Comparison of ENCODE assay signal across 24 cellular contexts in the genomic region with DNA sequence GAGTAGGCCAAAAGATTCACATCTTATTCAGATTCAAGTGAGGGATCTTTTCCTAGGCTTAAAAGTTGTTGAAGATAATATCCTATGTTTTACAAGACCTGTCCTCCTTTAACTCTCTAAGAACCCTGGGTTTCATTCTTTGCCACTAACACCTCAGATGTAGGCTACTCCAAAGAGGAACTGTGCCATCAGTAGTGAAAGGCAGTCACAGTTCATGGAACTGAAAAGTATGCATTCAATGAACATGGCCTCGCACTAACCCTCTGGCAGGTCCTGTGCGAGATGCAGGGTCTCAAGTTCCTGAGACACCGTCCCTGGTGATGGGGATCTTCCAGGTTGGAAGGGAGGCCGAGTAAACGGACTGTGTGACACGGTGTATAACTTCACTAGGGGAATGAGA. TPM values are rescaled to one million over a fixed set of nuclear protein-coding genes. Genes with fewer than 3 reads are reported as not detected.
DNase-seq lines count a peak whose midpoint lies in the region; ATAC-seq and FAIRE-seq lines count a peak whose summit lies in the region.
"Had no signal": no experiment of that assay in that cellular context is flagged by ENCODE, and none has a peak within 500 bp of the region (broad histone marks: within the 10 kb centered on the region; RNA-seq: fewer than 3 reads in every experiment).

No MANE protein-coding gene starts in this region.

- no peaks in the 10 kb centered on the region for H3K36me3 Mint-ChIP-seq in stimulated activated naive B cell treated with anti-CD40 and anti-IgM and Interleukin-4, amounts not matched to agents 10 μg/mL and 1 μg/mL and 100 μg/mL, for 72 hours
- no peaks in the 10 kb centered on the region for H3K36me3 Mint-ChIP-seq in CD8-positive, alpha-beta memory T cell

- POLR2A ChIA-PET in CD8-positive, alpha-beta memory T cell (lab: Charles Lee): no interaction called here

- peaks cover 33% of the 10 kb centered on the region for H3K4me1 ChIP-seq in CD8-positive, alpha-beta memory T cell (ENCODE audit: insufficient read depth, low read length)
- H3K4me1 ChIP-seq: HAP-1 had no signal

- H3K36me3 ChIP-seq in CD8-positive, alpha-beta memory T cell (ENCODE audit: insufficient read depth, low read length): no peaks in the 10 kb centered on the region
- H3K36me3 ChIP-seq: BLaER1 treated with 17β-estradiol and CSF1 and Interleukin-3, amounts not matched to agents 10 nM and 100 nM; HAP-1 had no signal

- no peak overlapping the region for H3K4me3 Mint-ChIP-seq in stimulated activated naive B cell treated with anti-CD40 and anti-IgM and Interleukin-4, amounts not matched to agents 10 μg/mL and 1 μg/mL and 100 μg/mL, for 72 hours
- H3K4me3 Mint-ChIP-seq in CD8-positive, alpha-beta memory T cell: no peak overlapping the region
- H3K4me3 Mint-ChIP-seq: CD4-positive, alpha-beta memory T cell; GM23338 had no signal

- H3K9me3 Mint-ChIP-seq in stimulated activated naive B cell treated with anti-CD40 and anti-IgM and Interleukin-4, amounts not matched to agents 10 μg/mL and 1 μg/mL and 100 μg/mL, for 72 hours: peaks cover 0 to 1% of the 10 kb centered on the region in 2 donors
- H3K9me3 Mint-ChIP-seq in CD8-positive, alpha-beta memory T cell: peaks cover 0 to 5% (median 3%) of the 10 kb centered on the region in 5 donors

- no peak overlapping the region for H3K4me3 ChIP-seq in CD8-positive, alpha-beta memory T cell (ENCODE audit: low read length)
- H3K4me3 ChIP-seq: BLaER1 treated with 17β-estradiol and CSF1 and Interleukin-3, amounts not matched to agents 10 nM and 100 nM; GM23338; HAP-1 had no signal

- no peaks in the 10 kb centered on the region for H3K9me3 ChIP-seq in CD8-positive, alpha-beta memory T cell (ENCODE audit: low read length)
- H3K9me3 ChIP-seq: HAP-1, SK-N-SH had no signal

- no peaks in the 10 kb centered on the region for H3K4me1 Mint-ChIP-seq in stimulated activated naive B cell treated with anti-CD40 and anti-IgM and Interleukin-4, amounts not matched to agents 10 μg/mL and 1 μg/mL and 100 μg/mL, for 72 hours
- peaks cover 8 to 32% (median 24%) of the 10 kb centered on the region in 3 donors for H3K4me1 Mint-ChIP-seq in CD8-positive, alpha-beta memory T cell
- H3K4me1 Mint-ChIP-seq: GM23338 had no signal

- H3K27ac ChIP-seq in CD8-positive, alpha-beta memory T cell (ENCODE audit: low read depth, low read length): no peak overlapping the region
- H3K27ac ChIP-seq: BLaER1 treated with 17β-estradiol and CSF1 and Interleukin-3, amounts not matched to agents 10 nM and 100 nM had no signal

- H3K27me3 Mint-ChIP-seq in stimulated activated naive B cell treated with anti-CD40 and anti-IgM and Interleukin-4, amounts not matched to agents 10 μg/mL and 1 μg/mL and 100 μg/mL, for 72 hours: peaks cover 17 to 23% of the 10 kb centered on the region in 2 donors
- H3K27me3 Mint-ChIP-seq in CD8-positive, alpha-beta memory T cell: peaks cover 3 to 7% of the 10 kb centered on the region in 2 donors

- DNase-seq in GM18507 (ENCODE audit: extremely low spot score, insufficient read length, low read depth) (no peak), left lobe of liver (ENCODE audit: low spot score) (no peak)
- no peak for DNase-seq in stimulated activated naive B cell treated with anti-CD40 and anti-IgM and Interleukin-4, amounts not matched to agents 10 μg/mL and 1 μg/mL and 100 μg/mL, for 72 hours
- DNase-seq in CD8-positive, alpha-beta memory T cell: no peak
- DNase-seq: CD4-positive, alpha-beta memory T cell; DND-41; Kasumi-1; NCI-H1694; NCI-H2081; NCI-H2171 treated with DMSO at 0.1 percent for 48 hours; NCI-H524 treated with DMSO at 0.1 percent for 48 hours; NCI-H82; SIG-M5; SK-N-SH had no signal

- no peak overlapping the region for H3K27ac Mint-ChIP-seq in stimulated activated naive B cell treated with anti-CD40 and anti-IgM and Interleukin-4, amounts not matched to agents 10 μg/mL and 1 μg/mL and 100 μg/mL, for 72 hours
- H3K27ac Mint-ChIP-seq in CD8-positive, alpha-beta memory T cell: no peak overlapping the region
- H3K27ac Mint-ChIP-seq: CD4-positive, alpha-beta memory T cell; GM23338 had no signal

- FAIRE-seq in GM18507 (lab: Jason Lieb, UNC): peak; percentile 79

- ATAC-seq in GM21423 (IDR thresholded peaks at IDR 0.05; ENCODE audit: unreplicated experiment): peak; percentile 49
- peak; percentile 70 for ATAC-seq in HG03342 (IDR thresholded peaks at IDR 0.05; ENCODE audit: unreplicated experiment)
- peak; percentile 68 to 80 for ATAC-seq in stimulated activated naive B cell treated with anti-CD40 and anti-IgM and Interleukin-4, amounts not matched to agents 10 μg/mL and 1 μg/mL and 100 μg/mL, for 72 hours (replicated peaks)
- no peak for ATAC-seq in GM18873 (IDR thresholded peaks at IDR 0.05; ENCODE audit: low FRiP score, unreplicated experiment)
- no peak for ATAC-seq in left lobe of liver
- ATAC-seq in GM19452 (IDR thresholded peaks at IDR 0.05; ENCODE audit: unreplicated experiment): no peak
- ATAC-seq: GM23338, Panc1 had no signal

- CTCF ChIA-PET in CD8-positive, alpha-beta memory T cell (lab: Charles Lee): no interaction called here

- H3K27me3 ChIP-seq in CD8-positive, alpha-beta memory T cell (ENCODE audit: insufficient read depth, low read length, poor library complexity, severe bottlenecking): no peaks in the 10 kb centered on the region
- H3K27me3 ChIP-seq: BLaER1 treated with 17β-estradiol and CSF1 and Interleukin-3, amounts not matched to agents 10 nM and 100 nM had no signal

RNA-seq across cellular contexts. Expression of a gene that starts 4.3 kb away (rescaled TPM):
- not detected for total RNA-seq in CD8-positive, alpha-beta memory T cell
- polyA plus RNA-seq in CD8-positive, alpha-beta memory T cell: not detected
- total RNA-seq in left lobe of liver: not detected
- total RNA-seq: CD4-positive, alpha-beta memory T cell; GM23338; MCF 10A; T-helper 2 cell treated with Interferon-gamma antibody and Interleukin-4, amounts not matched to agents 100 ng/mL and 5 ng/mL, for 36 hours had no signal
- polyA plus RNA-seq: GM23338, SK-N-SH had no signal

RNA-seq across cellular contexts. Expression of a gene that starts 29.2 kb away (rescaled TPM):
- total RNA-seq in CD8-positive, alpha-beta memory T cell: not detected
- 0.84 TPM for polyA plus RNA-seq in CD8-positive, alpha-beta memory T cell
- not detected for total RNA-seq in left lobe of liver
- total RNA-seq: GM23338, MCF 10A had no signal
- polyA plus RNA-seq: GM23338, SK-N-SH had no signal

RNA-seq across cellular contexts. Expression of a gene that starts 52.9 kb away (rescaled TPM):
- total RNA-seq in CD8-positive, alpha-beta memory T cell: not detected
- not detected for polyA plus RNA-seq in CD8-positive, alpha-beta memory T cell
- total RNA-seq in left lobe of liver: not detected
- total RNA-seq: CD4-positive, alpha-beta memory T cell; GM23338; MCF 10A; T-helper 2 cell treated with Interferon-gamma antibody and Interleukin-4, amounts not matched to agents 100 ng/mL and 5 ng/mL, for 36 hours had no signal
- polyA plus RNA-seq: CD4-positive, alpha-beta memory T cell; GM23338; SK-N-SH had no signal

Comparison
In these comparisons a context has a peak if more than half of its experiments do, and no peak if none do; other contexts are left out.
1. ATAC-seq: peak in GM21423 (single experiment), HG03342 (single experiment) and stimulated activated naive B cell treated with anti-CD40 and anti-IgM and Interleukin-4, amounts not matched to agents 10 μg/mL and 1 μg/mL and 100 μg/mL, for 72 hours (2 of 2); none in GM18873 (single experiment), left lobe of liver (single experiment) and GM19452 (single experiment).